In genomic region chr2:27703638-27704341, GRCh38 we compare ENCODE assay signal across 9 cellular contexts. TPM values are rescaled to one million over a fixed set of nuclear protein-coding genes. Genes with fewer than 3 reads are reported as not detected.
A peak's percentile ranks its signal among the peaks of the same experiment; 100 is the strongest.
DNase-seq lines count a peak whose midpoint lies in the region; ATAC-seq and TF ChIP-seq lines count a peak whose summit lies in the region.
"Had no signal": no experiment of that assay in that cellular context is flagged by ENCODE, and none has a peak within 500 bp of the region (broad histone marks: within the 10 kb centered on the region; RNA-seq: fewer than 3 reads in every experiment).

No MANE protein-coding gene starts in this region.

- H3K4me1 Mint-ChIP-seq in Calu3 (ENCODE audit: low read depth, unreplicated experiment) (peaks cover 31% of the 10 kb centered on the region), memory B cell (no peaks in the 10 kb centered on the region)

- BruUV-seq in Calu3 (replicated peaks; lab: Mats Ljungman, UMichigan), result no TSS peak

- H3K4me3 Mint-ChIP-seq in Calu3 (ENCODE audit: low read depth, unreplicated experiment), result no peak overlapping the region
- H3K4me3 Mint-ChIP-seq in memory B cell, result no peak overlapping the region
- H3K4me3 Mint-ChIP-seq: T-helper 1 cell treated with Interleukin-12 subunit alpha and Interleukin-12 subunit beta and Interleukin-4 antibody, amounts not matched to agents 30 μg/mL and 1 μg/mL, for 36 hours had no signal

- H3K27me3 Mint-ChIP-seq in Calu3 (ENCODE audit: unreplicated experiment) (no peaks in the 10 kb centered on the region), memory B cell (peaks cover 2% of the 10 kb centered on the region)

- CTCF ChIA-PET in Calu3 (lab: Charles Lee), result interaction anchor here (0.5 to 1.8 kb wide), 10 partner anchors 14 to 749 kb away, joined by 3 to 27 read pairs (median 4); no protein-coding TSS in a partner anchor

- intact Hi-C loops in Calu3 (cut with micrococcal nuclease; ENCODE audit: unreplicated experiment), result loop anchor here (1.0 to 2.0 kb wide), 2 partner anchors 693 to 749 kb away; no protein-coding TSS in a partner anchor

- H3K36me3 Mint-ChIP-seq in Calu3 (ENCODE audit: insufficient read depth, unreplicated experiment) (peaks cover 5% of the 10 kb centered on the region), memory B cell (no peaks in the 10 kb centered on the region)

- no peaks in the 10 kb centered on the region for H3K9me3 Mint-ChIP-seq in Calu3 (ENCODE audit: low read depth, unreplicated experiment)
- no peaks in the 10 kb centered on the region for H3K9me3 Mint-ChIP-seq in memory B cell
- H3K9me3 Mint-ChIP-seq: T-helper 1 cell treated with Interleukin-12 subunit alpha and Interleukin-12 subunit beta and Interleukin-4 antibody, amounts not matched to agents 30 μg/mL and 1 μg/mL, for 36 hours had no signal

- peak; percentile 88 for ATAC-seq in memory B cell (ENCODE audit: low read depth)
- ATAC-seq in GM19467 (IDR thresholded peaks at IDR 0.05; ENCODE audit: unreplicated experiment), result no peak

- DNase-seq in Calu3, result peak; percentile 90
- peak; percentile 89 for DNase-seq in HK-2 (ENCODE audit: unreplicated experiment)
- DNase-seq in NCI-H82 (lab: John Stamatoyannopoulos, UW), result peak; percentile 88
- peak; percentile 84 to 86 for DNase-seq in activated CD4-positive, alpha-beta T cell treated with anti-CD3 and anti-CD28 coated beads, Interleukin-2, amount 50 U/mL, for 4 hours
- peak; percentile 88 for DNase-seq in ecto neural progenitor cell (ENCODE audit: low spot score)
- DNase-seq in memory B cell (ENCODE audit: low spot score in 2 of 2), result peak; percentile 79 to 81
- DNase-seq in stimulated activated CD8-positive, alpha-beta memory T cell treated with anti-CD3 and anti-CD28 coated beads, Interleukin-12 subunit alpha, Interleukin-12 subunit beta, amount 100 ng/mL, for 4 hours (ENCODE audit: low read depth), result peak; percentile 59

- peak; percentile 84 for TF ChIP-seq CTCF in Calu3 (IDR thresholded peaks at IDR 0.05; ENCODE audit: unreplicated experiment)

- H3K27ac Mint-ChIP-seq in Calu3 (ENCODE audit: unreplicated experiment) (peak overlapping the region; percentile 37), memory B cell (no peak overlapping the region)
- H3K27ac Mint-ChIP-seq: T-helper 1 cell treated with Interleukin-12 subunit alpha and Interleukin-12 subunit beta and Interleukin-4 antibody, amounts not matched to agents 30 μg/mL and 1 μg/mL, for 36 hours had no signal

RNA-seq across cellular contexts. Expression of gene SLC4A1AP, which starts 40.1 kb away (rescaled TPM):
- 24.2 and 27.8 TPM in 2 replicates for total RNA-seq in Calu3 (2022)

RNA-seq across cellular contexts. Expression of gene SUPT7L, which starts 40.4 kb away (rescaled TPM):
- total RNA-seq in Calu3 (2022), result 33.0 and 35.5 TPM in 2 replicates
